16 cellular contexts compared by ENCODE assay signal in genomic region chr5:157821405-157821804, GRCh38. TPM values are rescaled to one million over a fixed set of nuclear protein-coding genes. Genes with fewer than 3 reads are reported as not detected.
DNase-seq lines count a peak whose midpoint lies in the region; ATAC-seq, FAIRE-seq and TF ChIP-seq lines count a peak whose summit lies in the region.
"Had no signal": no experiment of that assay in that cellular context is flagged by ENCODE, and none has a peak within 500 bp of the region (broad histone marks: within the 10 kb centered on the region; RNA-seq: fewer than 3 reads in every experiment).

No MANE protein-coding gene starts in this region.

- no peaks in the 10 kb centered on the region for H3K27me3 Mint-ChIP-seq in activated CD4-positive, alpha-beta T cell treated with anti-CD3 and anti-CD28 coated beads for 36 hours
- no peaks in the 10 kb centered on the region for H3K27me3 Mint-ChIP-seq in IgD-negative memory B cell

- WGBS in GM12878 (ENCODE audit: insufficient coverage, insufficient replicate concordance, low lambda C conversion rate, missing lambda C conversion rate), result 100% methylated on average over 1 of the region's 1 CpG
- WGBS in sigmoid colon, 2 donors, result 87 to 95% methylated on average over 1 of the region's 1 CpG

- peak overlapping the region; percentile 66 for H3K27ac Mint-ChIP-seq in activated CD4-positive, alpha-beta T cell treated with anti-CD3 and anti-CD28 coated beads for 36 hours
- peak overlapping the region in 2 of 3 donors; percentile 18 to 24 for H3K27ac Mint-ChIP-seq in IgD-negative memory B cell

- no peak for DNase-seq in activated CD4-positive, alpha-beta T cell treated with anti-CD3 and anti-CD28 coated beads for 36 hours
- DNase-seq in activated CD4-positive, alpha-beta T cell treated with anti-CD3 and anti-CD28 coated beads, Interleukin-2, amount 50 U/mL, for 48 hours, result no peak
- DNase-seq in GM12878 (ENCODE audit: low read depth, low spot score) (no peak), sigmoid colon (no peak), NCI-H774 (lab: John Stamatoyannopoulos, UW) (no peak), NCI-H2029 (lab: John Stamatoyannopoulos, UW) (no peak), HAP-1 (ENCODE audit: low spot score in 2 of 2) (no peak)
- DNase-seq: 8988T; activated CD8-positive, alpha-beta memory T cell treated with anti-CD3 and anti-CD28 coated beads, Interleukin-2, amount 50 U/mL, for 48 hours; C1 segment of cervical spinal cord; endodermal cell; pancreas had no signal

- no peak for TF ChIP-seq POLR2A in GM12878 (IDR thresholded peaks at IDR 0.05; ENCODE audit: low read depth, low read length)
- TF ChIP-seq POLR2A in sigmoid colon (IDR thresholded peaks at IDR 0.05), result no peak

- no TSS peak for BruUV-seq in GM12878 (replicated peaks; lab: Mats Ljungman, UMichigan)

- SMC1A ChIA-PET in GM12878 (lab: Charles Lee; ENCODE audit: uncharacterized antibody, unreplicated experiment), result no interaction called here

- H3K9ac ChIP-seq in GM12878 (ENCODE audit: control insufficient read depth, insufficient read depth, low read length), result no peak overlapping the region

- POLR2A ChIA-PET in activated CD4-positive, alpha-beta T cell treated with anti-CD3 and anti-CD28 coated beads for 36 hours (lab: Charles Lee), result no interaction called here
- POLR2A ChIA-PET in GM12878 (lab: Charles Lee), result no interaction called here

- H3K9me3 ChIP-seq in GM12878 (replicated peaks; ENCODE audit: control insufficient read depth, insufficient read depth, low read length) (no peaks in the 10 kb centered on the region), sigmoid colon (no peaks in the 10 kb centered on the region), HAP-1 (no peaks in the 10 kb centered on the region)
- H3K9me3 ChIP-seq: adrenal gland, pancreas had no signal

- TF ChIP-seq EP300 in GM12878 (IDR thresholded peaks at IDR 0.05; ENCODE audit: borderline replicate concordance in 1 of 2, control insufficient read depth in 1 of 2, low read depth in 2 of 2, low read length in 2 of 2) (no peak), sigmoid colon (IDR thresholded peaks at IDR 0.05) (no peak)

- no peak overlapping the region for H3K4me2 ChIP-seq in GM12878 (ENCODE audit: control insufficient read depth, insufficient read depth)

- CTCF ChIA-PET in activated CD4-positive, alpha-beta T cell treated with anti-CD3 and anti-CD28 coated beads for 36 hours (lab: Charles Lee), result no interaction called here
- CTCF ChIA-PET in GM12878 (lab: Yijun Ruan, JAX), result no interaction called here

- TF ChIP-seq RAD21 in GM12878 (IDR thresholded peaks at IDR 0.05; ENCODE audit: insufficient read depth, low read depth, low read length), result no peak

- in situ Hi-C loops in GM12878 (cut with MboI), result loop anchor here (5.0 kb wide), 2 partner anchors 96 to 126 kb away; no protein-coding TSS in a partner anchor
- in situ Hi-C loops in HAP-1 (cut with MboI; ENCODE audit: low sequenced_read_pairs), result loop anchor here (25.0 kb wide), 1 partner anchor 1291 kb away; no protein-coding TSS in a partner anchor

- ATAC-seq in activated CD4-positive, alpha-beta T cell treated with anti-CD3 and anti-CD28 coated beads for 36 hours, result peak; percentile 51
- peak; percentile 29 for ATAC-seq in GM12878

- H3K4me1 ChIP-seq in GM12878 (ENCODE audit: control insufficient read depth, insufficient read depth, low read length) (no peaks in the 10 kb centered on the region), sigmoid colon (peaks cover 0 to 85% (median 71%) of the 10 kb centered on the region in 4 donors), HAP-1 (peaks cover 31% of the 10 kb centered on the region)

- H3K36me3 Mint-ChIP-seq in activated CD4-positive, alpha-beta T cell treated with anti-CD3 and anti-CD28 coated beads for 36 hours (ENCODE audit: low read depth), result peaks cover 17% of the 10 kb centered on the region
- no peaks in the 10 kb centered on the region for H3K36me3 Mint-ChIP-seq in IgD-negative memory B cell

- intact Hi-C loops in activated CD4-positive, alpha-beta T cell treated with anti-CD3 and anti-CD28 coated beads for 36 hours (cut with DNase I, micrococcal nuclease), result loop anchor here (2.0 to 5.0 kb wide), 3 partner anchors 36 to 97 kb away; partner anchors contain the start of gene CLINT1 (in 2 of the 2)
- intact Hi-C loops in GM12878 (cut with micrococcal nuclease; ENCODE audit: unreplicated experiment) (no loop called here), sigmoid colon (cut with DNase I) (loop anchor here (5.0 kb wide), 1 partner anchor 36 kb away; the partner anchor contains the start of gene CLINT1)

- H3K4me3 ChIP-seq in GM12878 (no peak overlapping the region), sigmoid colon (no peak overlapping the region), HAP-1 (no peak overlapping the region)
- H3K4me3 ChIP-seq: adrenal gland, pancreas, skin epidermis had no signal

- no peaks in the 10 kb centered on the region; a peak in 2 of 4 replicates for H3K36me3 ChIP-seq in GM12878 (ENCODE audit: control insufficient read depth in 2 of 2, insufficient read depth in 2 of 2, low read length in 1 of 2)
- H3K36me3 ChIP-seq in sigmoid colon, result no peaks in the 10 kb centered on the region
- H3K36me3 ChIP-seq in HAP-1 (replicated peaks), result peaks cover 5% of the 10 kb centered on the region
- H3K36me3 ChIP-seq: adrenal gland had no signal

- TF ChIP-seq CTCF in GM12878 (IDR thresholded peaks at IDR 0.05 in 2 of 3, conservative IDR thresholded peaks at IDR 0.05 in 1 of 3; ENCODE audit: control insufficient read depth in 2 of 3, extremely low read depth in 1 of 3, insufficient read depth in 1 of 3, low read depth in 3 of 3, low read length in 3 of 3) (no peak), sigmoid colon (IDR thresholded peaks at IDR 0.05) (no peak)

- H4K20me1 ChIP-seq in GM12878 (ENCODE audit: control insufficient read depth, insufficient read depth), result no peaks in the 10 kb centered on the region

- no peak for FAIRE-seq in GM12878 (lab: Jason Lieb, UNC)
- FAIRE-seq: HepG2 had no signal

- no peaks in the 10 kb centered on the region; the same call in 1 of the 2 replicates for H3K79me2 ChIP-seq in GM12878 (ENCODE audit: control insufficient read depth, insufficient read depth, low read length)

- H3K27ac ChIP-seq in GM12878 (ENCODE audit: control insufficient read depth, insufficient read depth) (no peak overlapping the region), sigmoid colon (peak overlapping the region; percentile 9 to 85 (median 64))
- H3K27ac ChIP-seq: adrenal gland, pancreas, skin epidermis had no signal

- H2AFZ ChIP-seq in GM12878 (ENCODE audit: control insufficient read depth, low read depth, low read length), result no peak overlapping the region

- H3K9me3 Mint-ChIP-seq in activated CD4-positive, alpha-beta T cell treated with anti-CD3 and anti-CD28 coated beads for 36 hours (ENCODE audit: low read depth), result peaks cover 4% of the 10 kb centered on the region
- H3K9me3 Mint-ChIP-seq in IgD-negative memory B cell, result peaks cover 0 to 4% (median 2%) of the 10 kb centered on the region in 3 donors

- H3K4me3 Mint-ChIP-seq in activated CD4-positive, alpha-beta T cell treated with anti-CD3 and anti-CD28 coated beads for 36 hours, result no peak overlapping the region
- H3K4me3 Mint-ChIP-seq in IgD-negative memory B cell, result no peak overlapping the region
- H3K4me3 Mint-ChIP-seq: endodermal cell had no signal

- RAD21 ChIA-PET in GM12878 (lab: Charles Lee; ENCODE audit: unreplicated experiment), result no interaction called here

- H3K4me1 Mint-ChIP-seq in activated CD4-positive, alpha-beta T cell treated with anti-CD3 and anti-CD28 coated beads for 36 hours, result peaks cover 45% of the 10 kb centered on the region
- peaks cover 15 to 26% (median 23%) of the 10 kb centered on the region in 3 donors for H3K4me1 Mint-ChIP-seq in IgD-negative memory B cell

- H3K27me3 ChIP-seq in GM12878 (replicated peaks in 1 of 2; ENCODE audit: control insufficient read depth in 2 of 2, insufficient read depth in 2 of 2, low read length in 1 of 2), result no peaks in the 10 kb centered on the region
- no peaks in the 10 kb centered on the region for H3K27me3 ChIP-seq in sigmoid colon
- no peaks in the 10 kb centered on the region for H3K27me3 ChIP-seq in HAP-1 (ENCODE audit: low read depth)
- H3K27me3 ChIP-seq: adrenal gland, pancreas had no signal

TF ChIP-seq in GM12878, 131 proteins besides CTCF, POLR2A, EP300 and RAD21 (continues in another document):
- TF ChIP-seq TCF3 (IDR thresholded peaks at IDR 0.05; ENCODE audit: borderline replicate concordance, insufficient read depth, low read depth, low read length) (no peak), SREBF1 (IDR thresholded peaks at IDR 0.05; ENCODE audit: low read length) (no peak), MLLT1 (IDR thresholded peaks at IDR 0.05) (no peak)

RNA-seq across cellular contexts. Expression of gene CLINT1, which starts 37.5 kb away (rescaled TPM):
- 10 to 100 TPM; 59.0 to 69.0 TPM for total RNA-seq in activated CD4-positive, alpha-beta T cell treated with anti-CD3 and anti-CD28 coated beads for 36 hours
- polyA plus RNA-seq in IgD-negative memory B cell (69.7 TPM), GM12878 (2011; rRNA removed) (118 and 126 TPM in 2 replicates), GM12878 (2014; fragmentation: Illumina TruSeq; extraction: Trizol) (136 and 150 TPM in 2 replicates), GM12878 (2014; fragmentation: Nextera tagmentation; extraction: Ambion mirVana) (10 to 100 TPM; 30.0 to 40.2 TPM), GM12878 (2014; rRNA removed) (100 and 102 TPM in 2 replicates), GM12878 (2016; fragmentation: Nextera tagmentation; extraction: Ambion mirVana) (100 to 1,000 TPM; 111 to 118 TPM), sigmoid colon (10 to 100 TPM; 40.2 to 64.1 (median 53.6) TPM)
- 117 and 124 TPM in 2 replicates for total RNA-seq in GM12878 (2013; cell fraction: nucleolus; rRNA removed)
- total RNA-seq in GM12878 (2014; rRNA removed) (94.9 and 113 TPM in 2 replicates), GM12878 (2014; rRNA removed; fragmentation: Illumina TruSeq; extraction: Trizol) (78.0 and 79.3 TPM in 2 replicates), GM12878 (2021) (78.6 and 96.7 TPM in 2 replicates), sigmoid colon (100 to 1,000 TPM in 3 of 4 donors, 10 to 100 TPM in 1; 88.1 to 171 (median 109) TPM)
- 31.2 TPM for polyA plus RNA-seq in GM12878 (2011; ENCODE audit: low read depth)
- polyA plus RNA-seq in GM12878 (2011; cell fraction: cytosol; rRNA removed), result 187 and 205 TPM in 2 replicates
- polyA plus RNA-seq in GM12878 (2011; cell fraction: nucleus; rRNA removed), result 156 and 163 TPM in 2 replicates
- 23.7 and 24.9 TPM in 2 replicates for polyA plus RNA-seq in GM12878 (2012)
- 233 and 304 TPM in 2 replicates for polyA minus RNA-seq in GM12878 (2011; rRNA and poly(A)+ RNA removed)
- 50.5 and 63.3 TPM in 2 replicates for polyA minus RNA-seq in GM12878 (2011; cell fraction: cytosol; rRNA and poly(A)+ RNA removed)
- 38.8 and 58.5 TPM in 2 replicates for polyA minus RNA-seq in GM12878 (2011; cell fraction: nucleus; rRNA and poly(A)+ RNA removed)
